ENCODE assay signal across 7 cellular contexts in the genomic region with DNA sequence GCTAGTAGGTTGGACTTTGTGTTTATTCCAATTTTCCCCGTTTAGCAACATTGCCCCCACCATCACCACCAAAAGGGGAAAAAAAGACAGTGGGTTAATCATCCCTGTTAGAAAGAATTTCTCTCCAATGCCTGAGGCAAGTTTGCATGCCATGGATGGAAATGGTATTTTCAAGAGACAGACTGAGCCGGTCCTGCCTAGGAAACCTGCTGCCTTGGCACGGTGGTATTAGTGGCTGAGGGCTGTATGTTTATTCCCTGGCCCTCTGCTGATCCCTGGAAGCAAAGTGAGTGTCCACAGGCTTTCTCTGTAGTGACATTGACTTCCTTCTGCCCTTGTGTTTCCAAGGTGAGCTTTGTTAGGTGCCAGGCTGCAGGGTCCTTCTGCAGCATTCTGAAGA.
"Had no signal": no experiment of that assay in that cellular context is flagged by ENCODE, and none has a peak within 500 bp of the region (broad histone marks: within the 10 kb centered on the region; RNA-seq: fewer than 3 reads in every experiment).

No MANE protein-coding gene starts in this region.

- H3K9me3 Mint-ChIP-seq: H9 had no signal

- H3K4me3 ChIP-seq: GM23338 had no signal

- H3K4me1 Mint-ChIP-seq: GM23338, IgD-negative memory B cell had no signal

- H3K4me3 Mint-ChIP-seq: GM23338, H9, HFFc6, IgD-negative memory B cell had no signal

- ATAC-seq: GM23338, HCT116, HepG2 had no signal

- H3K27ac Mint-ChIP-seq: GM23338, H9, HFFc6, IgD-negative memory B cell had no signal

- DNase-seq: H9, HFFc6, KBM-7 had no signal

- H3K27me3 Mint-ChIP-seq: IgD-negative memory B cell had no signal
